In genomic region chr20:406200-407096, GRCh38 we compare ENCODE assay signal across 1 cellular context.
TF ChIP-seq lines count a peak whose summit lies in the region.

No MANE protein-coding gene starts in this region.

TF ChIP-seq in GM12878, 131 proteins besides CTCF, POLR2A, EP300 and RAD21:
- 0 out of 2 replicates have a peak, but pooled peaks have one; percentile 11 for TF ChIP-seq PKNOX1 (IDR thresholded peaks at IDR 0.05)
- no peak for TF ChIP-seq CHD2 (IDR thresholded peaks at IDR 0.05; ENCODE audit: borderline replicate concordance, low read depth, low read length)
